1 cellular context compared by ENCODE assay signal in genomic region chr13:92365904-92366303, GRCh38.
TF ChIP-seq lines count a peak whose summit lies in the region.

No MANE protein-coding gene starts in this region.

TF ChIP-seq in K562, 482 proteins besides CTCF, POLR2A, EP300 and RAD21 (continued from another document):
- TF ChIP-seq ZNF639 (CRISPR knock-in tag; conservative IDR thresholded peaks at IDR 0.05 in 1 of 2, IDR thresholded peaks at IDR 0.05 in 1 of 2) = no peak
- no peak for TF ChIP-seq MXI1 (IDR thresholded peaks at IDR 0.05; ENCODE audit: low read depth, low read length)
- TF ChIP-seq, protein P1, sequence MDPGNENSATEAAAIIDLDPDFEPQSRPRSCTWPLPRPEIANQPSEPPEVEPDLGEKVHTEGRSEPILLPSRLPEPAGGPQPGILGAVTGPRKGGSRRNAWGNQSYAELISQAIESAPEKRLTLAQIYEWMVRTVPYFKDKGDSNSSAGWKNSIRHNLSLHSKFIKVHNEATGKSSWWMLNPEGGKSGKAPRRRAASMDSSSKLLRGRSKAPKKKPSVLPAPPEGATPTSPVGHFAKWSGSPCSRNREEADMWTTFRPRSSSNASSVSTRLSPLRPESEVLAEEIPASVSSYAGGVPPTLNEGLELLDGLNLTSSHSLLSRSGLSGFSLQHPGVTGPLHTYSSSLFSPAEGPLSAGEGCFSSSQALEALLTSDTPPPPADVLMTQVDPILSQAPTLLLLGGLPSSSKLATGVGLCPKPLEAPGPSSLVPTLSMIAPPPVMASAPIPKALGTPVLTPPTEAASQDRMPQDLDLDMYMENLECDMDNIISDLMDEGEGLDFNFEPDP (CRISPR knock-in tag; IDR thresholded peaks at IDR 0.05) = no peak
- TF ChIP-seq ZBTB49 (CRISPR knock-in tag; IDR thresholded peaks at IDR 0.05; ENCODE audit: borderline replicate concordance) = no peak
- no peak for TF ChIP-seq ZFX (CRISPR knock-in tag; IDR thresholded peaks at IDR 0.05)
- TF ChIP-seq, protein P2, sequence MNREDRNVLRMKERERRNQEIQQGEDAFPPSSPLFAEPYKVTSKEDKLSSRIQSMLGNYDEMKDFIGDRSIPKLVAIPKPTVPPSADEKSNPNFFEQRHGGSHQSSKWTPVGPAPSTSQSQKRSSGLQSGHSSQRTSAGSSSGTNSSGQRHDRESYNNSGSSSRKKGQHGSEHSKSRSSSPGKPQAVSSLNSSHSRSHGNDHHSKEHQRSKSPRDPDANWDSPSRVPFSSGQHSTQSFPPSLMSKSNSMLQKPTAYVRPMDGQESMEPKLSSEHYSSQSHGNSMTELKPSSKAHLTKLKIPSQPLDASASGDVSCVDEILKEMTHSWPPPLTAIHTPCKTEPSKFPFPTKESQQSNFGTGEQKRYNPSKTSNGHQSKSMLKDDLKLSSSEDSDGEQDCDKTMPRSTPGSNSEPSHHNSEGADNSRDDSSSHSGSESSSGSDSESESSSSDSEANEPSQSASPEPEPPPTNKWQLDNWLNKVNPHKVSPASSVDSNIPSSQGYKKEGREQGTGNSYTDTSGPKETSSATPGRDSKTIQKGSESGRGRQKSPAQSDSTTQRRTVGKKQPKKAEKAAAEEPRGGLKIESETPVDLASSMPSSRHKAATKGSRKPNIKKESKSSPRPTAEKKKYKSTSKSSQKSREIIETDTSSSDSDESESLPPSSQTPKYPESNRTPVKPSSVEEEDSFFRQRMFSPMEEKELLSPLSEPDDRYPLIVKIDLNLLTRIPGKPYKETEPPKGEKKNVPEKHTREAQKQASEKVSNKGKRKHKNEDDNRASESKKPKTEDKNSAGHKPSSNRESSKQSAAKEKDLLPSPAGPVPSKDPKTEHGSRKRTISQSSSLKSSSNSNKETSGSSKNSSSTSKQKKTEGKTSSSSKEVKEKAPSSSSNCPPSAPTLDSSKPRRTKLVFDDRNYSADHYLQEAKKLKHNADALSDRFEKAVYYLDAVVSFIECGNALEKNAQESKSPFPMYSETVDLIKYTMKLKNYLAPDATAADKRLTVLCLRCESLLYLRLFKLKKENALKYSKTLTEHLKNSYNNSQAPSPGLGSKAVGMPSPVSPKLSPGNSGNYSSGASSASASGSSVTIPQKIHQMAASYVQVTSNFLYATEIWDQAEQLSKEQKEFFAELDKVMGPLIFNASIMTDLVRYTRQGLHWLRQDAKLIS (CRISPR knock-in tag; IDR thresholded peaks at IDR 0.05) = no peak
- TF ChIP-seq RBM17 (IDR thresholded peaks at IDR 0.05; ENCODE audit: borderline replicate concordance, low read depth, low read length) = no peak
- no peak for TF ChIP-seq FOXA3 (CRISPR knock-in tag; conservative IDR thresholded peaks at IDR 0.05 in 1 of 2, IDR thresholded peaks at IDR 0.05 in 1 of 2)
- TF ChIP-seq HINFP (tag; conservative IDR thresholded peaks at IDR 0.05; ENCODE audit: low read depth) = no peak
- no peak for TF ChIP-seq U2AF2 (optimal IDR thresholded peaks at IDR 0.05; ENCODE audit: low read depth, low read length)
- TF ChIP-seq SAFB (IDR thresholded peaks at IDR 0.05; ENCODE audit: borderline replicate concordance, low read depth, low read length) = no peak
- peak; percentile 54; the same call in 1 of the 2 replicates for TF ChIP-seq ZNF217 (CRISPR knock-in tag; IDR thresholded peaks at IDR 0.05)
- TF ChIP-seq JUNB (CRISPR knock-in tag; conservative IDR thresholded peaks at IDR 0.05) = peak; percentile 54
- 0 out of 2 replicates have a peak, but pooled peaks have one; percentile 21 for TF ChIP-seq ELK3 (CRISPR knock-in tag; IDR thresholded peaks at IDR 0.05)
- TF ChIP-seq ZNF644 (tag; IDR thresholded peaks at IDR 0.05; ENCODE audit: low read depth) = no peak
